13 cellular contexts compared by ENCODE assay signal in the genomic region with DNA sequence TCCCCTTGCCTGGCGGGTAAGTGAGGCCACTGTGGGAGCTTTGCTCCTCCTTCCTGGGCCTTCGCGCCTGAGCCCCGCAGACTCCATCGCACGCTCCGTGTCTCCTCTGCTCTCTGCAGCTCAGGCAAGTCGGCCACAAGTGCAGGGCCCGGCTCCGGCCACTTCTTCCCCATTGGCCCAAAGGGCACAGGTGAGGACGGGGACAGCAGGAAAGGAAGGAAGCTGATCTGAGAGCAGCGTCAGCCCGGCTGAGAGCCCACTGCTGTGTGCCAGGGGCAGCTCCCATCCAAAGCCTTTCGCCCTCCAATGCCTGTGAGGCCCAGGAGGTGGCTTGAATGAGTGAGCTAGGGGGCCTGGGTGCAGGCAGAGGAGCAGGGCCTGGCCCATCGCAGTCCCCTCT.
"Had no signal": no experiment of that assay in that cellular context is flagged by ENCODE, and none has a peak within 500 bp of the region (broad histone marks: within the 10 kb centered on the region; RNA-seq: fewer than 3 reads in every experiment).

No MANE protein-coding gene starts in this region.

- H3K9me3 ChIP-seq: body of pancreas, esophagus squamous epithelium, testis had no signal

- H3K4me1 Mint-ChIP-seq: immature natural killer cell had no signal

- H3K27ac Mint-ChIP-seq: T-helper 1 cell treated with Interleukin-12 subunit alpha and Interleukin-12 subunit beta and Interleukin-4 antibody, amounts not matched to agents 30 μg/mL and 1 μg/mL, for 36 hours had no signal

- H3K4me3 Mint-ChIP-seq: activated naive CD4-positive, alpha-beta T cell treated with anti-CD3 and anti-CD28 coated beads, Interleukin-2, amount 50 U/mL, for 24 hours; immature natural killer cell; nephron progenitor cell; T-helper 1 cell treated with Interleukin-12 subunit alpha and Interleukin-12 subunit beta and Interleukin-4 antibody, amounts not matched to agents 30 μg/mL and 1 μg/mL, for 36 hours had no signal

- H3K4me1 ChIP-seq: testis had no signal

- H3K36me3 Mint-ChIP-seq: activated naive CD4-positive, alpha-beta T cell treated with anti-CD3 and anti-CD28 coated beads, Interleukin-2, amount 50 U/mL, for 24 hours had no signal

- H3K27me3 ChIP-seq: body of pancreas, esophagus squamous epithelium, testis had no signal

- H3K27me3 Mint-ChIP-seq: activated naive CD4-positive, alpha-beta T cell treated with anti-CD3 and anti-CD28 coated beads, Interleukin-2, amount 50 U/mL, for 24 hours had no signal

- H3K9me3 Mint-ChIP-seq: activated naive CD4-positive, alpha-beta T cell treated with anti-CD3 and anti-CD28 coated beads, Interleukin-2, amount 50 U/mL, for 24 hours; immature natural killer cell; nephron progenitor cell; T-helper 1 cell treated with Interleukin-12 subunit alpha and Interleukin-12 subunit beta and Interleukin-4 antibody, amounts not matched to agents 30 μg/mL and 1 μg/mL, for 36 hours had no signal

- DNase-seq: activated CD4-positive, alpha-beta T cell treated with anti-CD3 and anti-CD28 coated beads, Interleukin-2, amount 50 U/mL, for 1 hour; body of pancreas; cerebellar nuclear complex; esophagus squamous epithelium; foreskin fibroblast; immature natural killer cell; mesendoderm; nephron progenitor cell; stimulated activated CD4-positive, alpha-beta T cell treated with anti-CD3 and anti-CD28 coated beads, Interleukin-1b, Interleukin-23, amount 100 ng/mL, for 48 hours; stimulated activated naive CD4-positive, alpha-beta T cell; testis had no signal

- H3K4me3 ChIP-seq: body of pancreas, esophagus squamous epithelium, testis had no signal

- H3K27ac ChIP-seq: esophagus squamous epithelium, testis had no signal
